12 cellular contexts compared by ENCODE assay signal in the genomic region with DNA sequence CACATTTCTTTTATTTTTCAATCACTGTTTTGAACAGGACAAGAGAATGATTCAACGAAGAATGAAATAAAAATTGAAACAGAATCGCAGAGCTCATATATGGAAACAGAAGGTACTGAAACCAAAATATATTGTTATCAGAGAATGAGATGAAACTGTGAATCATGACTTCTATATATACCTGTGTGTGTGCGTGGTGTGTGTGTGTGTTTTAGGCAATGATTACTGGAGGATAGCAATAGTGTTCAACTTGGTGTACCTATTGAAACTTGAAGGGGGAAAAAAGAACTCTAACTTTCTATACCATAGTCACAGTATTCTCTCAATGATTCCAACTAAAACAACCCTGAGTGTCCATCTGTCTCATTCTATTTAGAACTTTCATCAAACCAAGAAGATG.
DNase-seq lines count a peak whose midpoint lies in the region; ATAC-seq and TF ChIP-seq lines count a peak whose summit lies in the region.
"Had no signal": no experiment of that assay in that cellular context is flagged by ENCODE, and none has a peak within 500 bp of the region (broad histone marks: within the 10 kb centered on the region; RNA-seq: fewer than 3 reads in every experiment).

No MANE protein-coding gene starts in this region.

- no peaks in the 10 kb centered on the region for H4K20me1 ChIP-seq in KMS-11 (ENCODE audit: insufficient read depth)

- H2AFZ ChIP-seq in KMS-11 (ENCODE audit: low read depth) = peak overlapping the region; percentile 34

- H3K4me1 ChIP-seq in KMS-11 (ENCODE audit: low read depth, poor library complexity, severe bottlenecking) (peaks cover 12% of the 10 kb centered on the region), breast epithelium (no peaks in the 10 kb centered on the region)
- H3K4me1 ChIP-seq: sigmoid colon, SJCRH30 had no signal

- H3K4me2 ChIP-seq in KMS-11 = peak overlapping the region; percentile 29

- TF ChIP-seq CTCF in KMS-11 (conservative IDR thresholded peaks at IDR 0.05; ENCODE audit: low read depth, low read length) (no peak), natural killer cell (IDR thresholded peaks at IDR 0.05) (no peak), breast epithelium (IDR thresholded peaks at IDR 0.05) (no peak)

- TF ChIP-seq POLR2A in breast epithelium (IDR thresholded peaks at IDR 0.05) = no peak

- no peaks in the 10 kb centered on the region for H3K79me2 ChIP-seq in KMS-11 (ENCODE audit: insufficient read depth, low read depth)

- DNase-seq in germinal center (ENCODE audit: low spot score) (no peak), NOMO-1 treated with dmso at 0.1 percent for 144 hours (lab: John Stamatoyannopoulos, UW; ENCODE audit: unreplicated experiment) (no peak), natural killer cell (no peak), breast epithelium (ENCODE audit: low spot score in 2 of 2) (no peak)
- DNase-seq: activated CD4-positive, alpha-beta memory T cell treated with anti-CD3 and anti-CD28 coated beads for 36 hours; NCI-H2227 treated with DMSO at 0.1 percent for 48 hours; sigmoid colon; SJCRH30 had no signal

- H3K9me3 ChIP-seq in breast epithelium = no peaks in the 10 kb centered on the region
- H3K9me3 ChIP-seq: sigmoid colon, SJCRH30 had no signal

- peak overlapping the region; percentile 78 for H3K27ac ChIP-seq in KMS-11
- H3K27ac ChIP-seq in breast epithelium = no peak overlapping the region
- H3K27ac ChIP-seq: sigmoid colon, SJCRH30 had no signal

- H3K9ac ChIP-seq in KMS-11 = peak overlapping the region; percentile 58; the same call in 1 of the 2 replicates

- peaks cover 0 to 3% of the 10 kb centered on the region in 2 donors for H3K27me3 Mint-ChIP-seq in natural killer cell (ENCODE audit: low read depth in 2 of 2)
- H3K27me3 Mint-ChIP-seq: activated CD4-positive, alpha-beta memory T cell treated with anti-CD3 and anti-CD28 coated beads for 36 hours had no signal

- intact Hi-C loops in natural killer cell (cut with micrococcal nuclease) = no loop called here
- intact Hi-C loops in breast epithelium (cut with DNase I; ENCODE audit: low total_unique reads) = no loop called here

- no peaks in the 10 kb centered on the region for H3K36me3 Mint-ChIP-seq in natural killer cell
- H3K36me3 Mint-ChIP-seq: activated CD4-positive, alpha-beta memory T cell treated with anti-CD3 and anti-CD28 coated beads for 36 hours had no signal

- ATAC-seq in GM18502 (IDR thresholded peaks at IDR 0.05; ENCODE audit: poor library complexity, unreplicated experiment) (peak; percentile 95), GM21360 (IDR thresholded peaks at IDR 0.05; ENCODE audit: unreplicated experiment) (peak; percentile 95), HG02970 (IDR thresholded peaks at IDR 0.05; ENCODE audit: low FRiP score, unreplicated experiment) (peak; percentile 86), natural killer cell (no peak)

- H3K9me3 Mint-ChIP-seq in natural killer cell = peaks cover 0 to 2% of the 10 kb centered on the region in 2 donors
- H3K9me3 Mint-ChIP-seq: activated CD4-positive, alpha-beta memory T cell treated with anti-CD3 and anti-CD28 coated beads for 36 hours had no signal

- H3K4me3 Mint-ChIP-seq in natural killer cell = no peak overlapping the region
- H3K4me3 Mint-ChIP-seq: activated CD4-positive, alpha-beta memory T cell treated with anti-CD3 and anti-CD28 coated beads for 36 hours had no signal

- H3K4me1 Mint-ChIP-seq in natural killer cell = no peaks in the 10 kb centered on the region

- H3K4me3 ChIP-seq in KMS-11 (IDR thresholded peaks at IDR 0.05; ENCODE audit: insufficient read depth, low read depth, low read length) = no peak overlapping the region
- no peak overlapping the region for H3K4me3 ChIP-seq in breast epithelium
- H3K4me3 ChIP-seq: SJCRH30 had no signal

- H3K27me3 ChIP-seq in KMS-11 (ENCODE audit: insufficient read depth, low read depth) (no peaks in the 10 kb centered on the region), breast epithelium (no peaks in the 10 kb centered on the region)
- H3K27me3 ChIP-seq: sigmoid colon, SJCRH30 had no signal

- H3K36me3 ChIP-seq in KMS-11 (ENCODE audit: insufficient read depth) (no peaks in the 10 kb centered on the region), breast epithelium (peaks cover 6% of the 10 kb centered on the region)
- H3K36me3 ChIP-seq: sigmoid colon, SJCRH30 had no signal

- no peak overlapping the region for H3K27ac Mint-ChIP-seq in natural killer cell
- H3K27ac Mint-ChIP-seq: activated CD4-positive, alpha-beta memory T cell treated with anti-CD3 and anti-CD28 coated beads for 36 hours had no signal

Comparison
In these comparisons a context has a peak if more than half of its experiments do, and no peak if none do; other contexts are left out.
1. ATAC-seq: peak in GM18502 (single experiment), GM21360 (single experiment) and HG02970 (single experiment); none in natural killer cell (0 of 3).